In the genomic region with DNA sequence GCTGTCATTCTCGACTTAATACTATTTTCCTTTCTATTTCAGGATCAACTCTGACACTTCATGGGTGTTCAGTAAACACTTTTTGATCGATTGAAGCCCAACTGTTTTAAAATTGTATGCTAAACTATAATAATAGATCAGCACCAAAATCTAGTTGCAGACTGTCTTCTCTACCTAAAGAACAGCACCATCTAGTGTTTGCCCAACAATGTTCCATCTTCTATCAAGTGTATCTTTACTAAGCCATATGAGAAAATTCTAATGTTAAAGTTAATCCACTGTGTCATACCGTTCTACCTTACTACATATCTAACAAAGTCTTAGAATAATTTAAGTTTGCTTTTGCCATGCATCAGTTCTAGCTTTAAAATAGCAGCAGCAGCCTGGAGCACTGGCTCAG, we compare ENCODE assay signal across 8 cellular contexts.
DNase-seq lines count a peak whose midpoint lies in the region; ATAC-seq, FAIRE-seq and TF ChIP-seq lines count a peak whose summit lies in the region.

No MANE protein-coding gene starts in this region.

- FAIRE-seq in astrocyte (lab: Jason Lieb, UNC): peak; percentile 99

- H3K36me3 Mint-ChIP-seq in astrocyte (ENCODE audit: low read depth, unreplicated experiment): no peaks in the 10 kb centered on the region

- no peaks in the 10 kb centered on the region for H3K36me3 ChIP-seq in astrocyte (ENCODE audit: insufficient read depth, low read length)
- H3K36me3 ChIP-seq in left lung: no peaks in the 10 kb centered on the region

- intact Hi-C loops in left lung (cut with DNase I): no loop called here

- H3K4me1 Mint-ChIP-seq in astrocyte (ENCODE audit: low read depth, unreplicated experiment): no peaks in the 10 kb centered on the region

- H3K9me3 Mint-ChIP-seq in astrocyte (ENCODE audit: unreplicated experiment): no peaks in the 10 kb centered on the region

- no peak overlapping the region for H3K4me3 ChIP-seq in astrocyte (ENCODE audit: insufficient read depth, low read depth, low read length)
- H3K4me3 ChIP-seq in left lung: no peak overlapping the region

- TF ChIP-seq CTCF in astrocyte (IDR thresholded peaks at IDR 0.05; ENCODE audit: insufficient read depth, low read depth, low read length): peak; percentile 50
- peak in 1 of 2 donors; percentile 32 for TF ChIP-seq CTCF in left lung (IDR thresholded peaks at IDR 0.05)

- H3K4me1 ChIP-seq in astrocyte (ENCODE audit: insufficient read depth, low read length): no peaks in the 10 kb centered on the region
- no peaks in the 10 kb centered on the region for H3K4me1 ChIP-seq in left lung

- H3K4me2 ChIP-seq in astrocyte (ENCODE audit: low read length): no peak overlapping the region

- no peaks in the 10 kb centered on the region for H3K79me2 ChIP-seq in astrocyte (ENCODE audit: insufficient read depth, low read length)

- H3K4me3 Mint-ChIP-seq in astrocyte (ENCODE audit: unreplicated experiment): no peak overlapping the region

- H3K27me3 ChIP-seq in astrocyte (ENCODE audit: insufficient read depth, low read length): no peaks in the 10 kb centered on the region
- no peaks in the 10 kb centered on the region for H3K27me3 ChIP-seq in left lung

- H3K9ac ChIP-seq in astrocyte (ENCODE audit: low read length): no peak overlapping the region

- H3K27me3 Mint-ChIP-seq in astrocyte (ENCODE audit: low read depth, unreplicated experiment): no peaks in the 10 kb centered on the region

- H3K9me3 ChIP-seq in astrocyte (ENCODE audit: insufficient read depth, low read depth, low read length) (no peaks in the 10 kb centered on the region), left lung (peaks cover 0 to 6% of the 10 kb centered on the region in 2 donors)

- no peak overlapping the region for H3K27ac Mint-ChIP-seq in astrocyte (ENCODE audit: unreplicated experiment)

- no peaks in the 10 kb centered on the region for H4K20me1 ChIP-seq in astrocyte (ENCODE audit: insufficient read depth, low read length)

- no peak overlapping the region for H2AFZ ChIP-seq in astrocyte (ENCODE audit: low read depth, low read length)

- ATAC-seq in left lung (peak; percentile 60), GM18502 (IDR thresholded peaks at IDR 0.05; ENCODE audit: poor library complexity, unreplicated experiment) (no peak)
- no peak for ATAC-seq in activated CD4-positive, CD25-positive, alpha-beta regulatory T cell treated with anti-CD3 and anti-CD28 coated beads, Interleukin-2, amount 50 U/mL, for 24 hours

- H3K27ac ChIP-seq in astrocyte (ENCODE audit: low read depth, low read length) (no peak overlapping the region), left lung (no peak overlapping the region)

- DNase-seq in DMS79 treated with DMSO at 0.1 percent for 48 hours (lab: John Stamatoyannopoulos, UW) (peak; percentile 0), DMS79 (lab: John Stamatoyannopoulos, UW) (no peak), NCI-H1417 treated with DMSO at 0.1 percent for 48 hours (lab: John Stamatoyannopoulos, UW) (peak; percentile 20), astrocyte (ENCODE audit: low read depth) (peak; percentile 30), left lung (no peak), CD1c-positive myeloid dendritic cell (ENCODE audit: extremely low spot score) (no peak)

Comparison
In these comparisons a context has a peak if more than half of its experiments do, and no peak if none do; other contexts are left out.
1. DNase-seq: peak in DMS79 treated with DMSO at 0.1 percent for 48 hours (single experiment), NCI-H1417 treated with DMSO at 0.1 percent for 48 hours (single experiment) and astrocyte (single experiment); none in DMS79 (single experiment), left lung (0 of 2) and CD1c-positive myeloid dendritic cell (single experiment).